ENCODE assay signal across 13 cellular contexts in the genomic region with DNA sequence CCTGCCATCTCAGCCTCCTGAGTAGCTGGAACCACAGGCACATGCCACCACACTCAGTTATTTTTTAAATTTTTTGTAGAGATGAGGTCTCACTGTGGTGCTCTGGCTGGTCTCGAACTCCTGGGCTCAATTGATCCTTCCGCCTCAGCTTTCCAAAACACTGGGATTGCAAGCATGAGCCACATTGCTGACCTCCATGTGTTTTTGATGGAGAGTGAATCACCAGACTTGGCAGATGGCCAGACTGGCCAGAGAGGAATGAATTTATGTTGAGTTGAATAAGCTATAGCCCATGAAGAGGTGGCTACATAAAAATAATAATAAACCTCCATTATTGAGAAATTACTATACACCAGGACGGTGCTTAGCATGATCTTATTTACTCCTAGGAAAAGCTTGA.
A peak's percentile ranks its signal among the peaks of the same experiment; 100 is the strongest.
DNase-seq lines count a peak whose midpoint lies in the region; ATAC-seq and TF ChIP-seq lines count a peak whose summit lies in the region.
"Had no signal": no experiment of that assay in that cellular context is flagged by ENCODE, and none has a peak within 500 bp of the region (broad histone marks: within the 10 kb centered on the region; RNA-seq: fewer than 3 reads in every experiment).

No MANE protein-coding gene starts in this region.

- H3K27me3 ChIP-seq in adipocyte (replicated peaks; ENCODE audit: control insufficient read depth, insufficient read depth, low read length): no peaks in the 10 kb centered on the region
- no peaks in the 10 kb centered on the region for H3K27me3 ChIP-seq in esophagus squamous epithelium

- H3K27ac ChIP-seq in esophagus squamous epithelium: no peak overlapping the region
- H3K27ac ChIP-seq: thoracic aorta had no signal

- 43 to 70% methylated on average over 3 of the region's 3 CpGs for WGBS in esophagus squamous epithelium, 2 donors

- H3K27ac Mint-ChIP-seq in natural killer cell: no peak overlapping the region
- H3K27ac Mint-ChIP-seq: activated naive CD4-positive, alpha-beta T cell treated with anti-CD3 and anti-CD28 coated beads, Interleukin-2, amount 50 U/mL, for 72 hours had no signal

- intact Hi-C loops in esophagus squamous epithelium (cut with DNase I): no loop called here
- intact Hi-C loops in natural killer cell (cut with micrococcal nuclease): loop anchor here (5.0 kb wide), 1 partner anchor 650 kb away; no protein-coding TSS in a partner anchor

- no peak for ATAC-seq in natural killer cell

- H3K9me3 ChIP-seq in adipocyte (ENCODE audit: control insufficient read depth, low read length) (no peaks in the 10 kb centered on the region), esophagus squamous epithelium (no peaks in the 10 kb centered on the region)
- H3K9me3 ChIP-seq: thoracic aorta had no signal

- peak; percentile 43 for DNase-seq in AG08396 (ENCODE audit: low spot score)
- DNase-seq in HK-2 (ENCODE audit: unreplicated experiment): peak; percentile 66
- DNase-seq in adipocyte (ENCODE audit: low read depth): peak; percentile 74
- DNase-seq in glomerular visceral epithelial cell (ENCODE audit: extremely low spot score): peak; percentile 83
- DNase-seq in UCSD-AML1 (lab: John Stamatoyannopoulos, UW; ENCODE audit: unreplicated experiment): no peak
- DNase-seq in esophagus squamous epithelium (lab: John Stamatoyannopoulos, UW): no peak
- DNase-seq in activated naive CD4-positive, alpha-beta T cell treated with anti-CD3 and anti-CD28 coated beads, Interleukin-2, amount 50 U/mL, for 16 hours: no peak
- no peak for DNase-seq in natural killer cell
- DNase-seq: DMS153; NCI-H774; stimulated activated CD4-positive, alpha-beta T cell treated with anti-CD3 and anti-CD28 coated beads, Interleukin-15, amount 100 ng/mL, for 24 hours had no signal

- H3K36me3 ChIP-seq in adipocyte (ENCODE audit: control insufficient read depth, insufficient read depth, low read length, severe bottlenecking): no peaks in the 10 kb centered on the region
- H3K36me3 ChIP-seq in esophagus squamous epithelium: no peaks in the 10 kb centered on the region
- H3K36me3 ChIP-seq: thoracic aorta had no signal

- H3K4me1 ChIP-seq in adipocyte (ENCODE audit: control insufficient read depth, insufficient read depth, low read length) (peaks cover 32% of the 10 kb centered on the region), esophagus squamous epithelium (peaks cover 0 to 17% (median 5%) of the 10 kb centered on the region in 3 donors)

- peaks cover 5 to 6% of the 10 kb centered on the region in 2 donors for H3K4me1 Mint-ChIP-seq in natural killer cell

- TF ChIP-seq POLR2A in esophagus squamous epithelium (IDR thresholded peaks at IDR 0.05): no peak

- no peak overlapping the region for H3K4me3 ChIP-seq in adipocyte (ENCODE audit: low read length)
- no peak overlapping the region for H3K4me3 ChIP-seq in esophagus squamous epithelium
- H3K4me3 ChIP-seq: thoracic aorta had no signal

- H3K9ac ChIP-seq in adipocyte (ENCODE audit: low read length): no peak overlapping the region

- no peaks in the 10 kb centered on the region for H3K36me3 Mint-ChIP-seq in natural killer cell
- H3K36me3 Mint-ChIP-seq: activated naive CD4-positive, alpha-beta T cell treated with anti-CD3 and anti-CD28 coated beads, Interleukin-2, amount 50 U/mL, for 72 hours had no signal

- no peak for TF ChIP-seq CTCF in esophagus squamous epithelium (IDR thresholded peaks at IDR 0.05)
- TF ChIP-seq CTCF in natural killer cell (IDR thresholded peaks at IDR 0.05): no peak

- no peaks in the 10 kb centered on the region for H3K9me3 Mint-ChIP-seq in natural killer cell
- H3K9me3 Mint-ChIP-seq: activated naive CD4-positive, alpha-beta T cell treated with anti-CD3 and anti-CD28 coated beads, Interleukin-2, amount 50 U/mL, for 72 hours had no signal

- no peak overlapping the region for H3K4me3 Mint-ChIP-seq in natural killer cell

- H3K27me3 Mint-ChIP-seq in natural killer cell (ENCODE audit: low read depth in 2 of 2): peaks cover 0 to 17% of the 10 kb centered on the region in 2 donors

Comparison
In these comparisons a context has a peak if more than half of its experiments do, and no peak if none do; other contexts are left out.
1. DNase-seq: peak in AG08396 (single experiment), HK-2 (single experiment), adipocyte (single experiment) and glomerular visceral epithelial cell (single experiment); none in UCSD-AML1 (single experiment), esophagus squamous epithelium (single experiment), activated naive CD4-positive, alpha-beta T cell treated with anti-CD3 and anti-CD28 coated beads, Interleukin-2, amount 50 U/mL, for 16 hours (single experiment) and natural killer cell (single experiment).